ENCODE assay signal across 1 cellular context in genomic region chr1:19981507-19982312, GRCh38.
A peak's percentile ranks its signal among the peaks of the same experiment; 100 is the strongest.
TF ChIP-seq lines count a peak whose summit lies in the region.

No MANE protein-coding gene starts in this region.

TF ChIP-seq in HepG2, 621 proteins besides CTCF, POLR2A, EP300 and RAD21 (continued from another document and continues in another):
- TF ChIP-seq FOXM1 (CRISPR knock-in tag; IDR thresholded peaks at IDR 0.05) (no peak), ZFAT (CRISPR knock-in tag; conservative IDR thresholded peaks at IDR 0.05) (no peak), ZFP90 (CRISPR knock-in tag; IDR thresholded peaks at IDR 0.05; ENCODE audit: borderline replicate concordance) (no peak), ZNF232 (CRISPR knock-in tag; IDR thresholded peaks at IDR 0.05; ENCODE audit: borderline replicate concordance) (no peak), TOE1 (CRISPR knock-in tag; IDR thresholded peaks at IDR 0.05) (no peak), ARNT2 (CRISPR knock-in tag; IDR thresholded peaks at IDR 0.05; ENCODE audit: low read depth) (no peak), KDM5A (IDR thresholded peaks at IDR 0.05; ENCODE audit: borderline replicate concordance, low read length) (no peak), NFE2L1 (CRISPR knock-in tag; IDR thresholded peaks at IDR 0.05; ENCODE audit: borderline replicate concordance) (no peak), AKNA (CRISPR knock-in tag; IDR thresholded peaks at IDR 0.05; ENCODE audit: borderline replicate concordance) (no peak), ZNF672 (CRISPR knock-in tag; IDR thresholded peaks at IDR 0.05) (no peak), SIX1 (CRISPR knock-in tag; IDR thresholded peaks at IDR 0.05; ENCODE audit: borderline replicate concordance) (no peak), MTA3 (CRISPR knock-in tag; IDR thresholded peaks at IDR 0.05) (no peak), ZNF331 (CRISPR knock-in tag; IDR thresholded peaks at IDR 0.05) (0 out of 2 replicates have a peak, but pooled peaks have one; percentile 17), RXRB (CRISPR knock-in tag; IDR thresholded peaks at IDR 0.05; ENCODE audit: borderline replicate concordance) (peak; percentile 87), YEATS4 (CRISPR knock-in tag; IDR thresholded peaks at IDR 0.05; ENCODE audit: borderline replicate concordance) (no peak), MXD4 (CRISPR knock-in tag; IDR thresholded peaks at IDR 0.05) (no peak), MAX (IDR thresholded peaks at IDR 0.05) (0 out of 2 replicates have a peak, but pooled peaks have one; percentile 23), ZBTB1 (CRISPR knock-in tag; IDR thresholded peaks at IDR 0.05; ENCODE audit: borderline replicate concordance) (no peak), ZNF12 (CRISPR knock-in tag; IDR thresholded peaks at IDR 0.05) (no peak), ZNF207 (IDR thresholded peaks at IDR 0.05; ENCODE audit: borderline replicate concordance) (no peak), RORA (CRISPR knock-in tag; IDR thresholded peaks at IDR 0.05) (no peak), AHDC1 (CRISPR knock-in tag; IDR thresholded peaks at IDR 0.05; ENCODE audit: borderline replicate concordance) (peak; percentile 24; the same call in 1 of the 2 replicates), ZNF160 (CRISPR knock-in tag; IDR thresholded peaks at IDR 0.05) (no peak), ELF4 (CRISPR knock-in tag; IDR thresholded peaks at IDR 0.05; ENCODE audit: borderline replicate concordance) (no peak), ZNF280D (CRISPR knock-in tag; IDR thresholded peaks at IDR 0.05) (no peak), ZNF749 (CRISPR knock-in tag; IDR thresholded peaks at IDR 0.05; ENCODE audit: borderline replicate concordance) (no peak), AHR (CRISPR knock-in tag; IDR thresholded peaks at IDR 0.05) (no peak), ZBTB46 (CRISPR knock-in tag; IDR thresholded peaks at IDR 0.05; ENCODE audit: borderline replicate concordance) (no peak), MED13 (CRISPR knock-in tag; IDR thresholded peaks at IDR 0.05) (no peak), KDM4B (CRISPR knock-in tag; IDR thresholded peaks at IDR 0.05) (peak; percentile 10; the same call in 1 of the 2 replicates), ZFP36L2 (CRISPR knock-in tag; IDR thresholded peaks at IDR 0.05) (no peak), ZNF510 (CRISPR knock-in tag; IDR thresholded peaks at IDR 0.05; ENCODE audit: low read depth) (no peak), ZNF775 (CRISPR knock-in tag; IDR thresholded peaks at IDR 0.05; ENCODE audit: borderline replicate concordance) (no peak), ZNF281 (CRISPR knock-in tag; IDR thresholded peaks at IDR 0.05; ENCODE audit: borderline replicate concordance) (no peak; the same call in 1 of the 2 replicates), ZNF335 (CRISPR knock-in tag; IDR thresholded peaks at IDR 0.05) (peak; percentile 36; the same call in 1 of the 2 replicates), ZNF597 (CRISPR knock-in tag; IDR thresholded peaks at IDR 0.05) (no peak), ZBTB8A (CRISPR knock-in tag; IDR thresholded peaks at IDR 0.05; ENCODE audit: borderline replicate concordance, low read depth) (no peak), ZNF710 (CRISPR knock-in tag; IDR thresholded peaks at IDR 0.05; ENCODE audit: borderline replicate concordance) (0 out of 2 replicates have a peak, but pooled peaks have one; percentile 18), ZNF563 (CRISPR knock-in tag; IDR thresholded peaks at IDR 0.05) (no peak), TARDBP (CRISPR knock-in tag; IDR thresholded peaks at IDR 0.05) (no peak; the same call in 1 of the 2 replicates)
